In genomic region chr16:86321491-86321890, GRCh38 we compare ENCODE assay signal across 31 cellular contexts.
"Had no signal": no experiment of that assay in that cellular context is flagged by ENCODE, and none has a peak within 500 bp of the region (broad histone marks: within the 10 kb centered on the region; RNA-seq: fewer than 3 reads in every experiment).

No MANE protein-coding gene starts in this region.

- H3K27ac Mint-ChIP-seq: activated B cell treated with CpG ODN at 0.5 μM for 24 hours; activated CD8-positive, alpha-beta T cell treated with anti-CD3 and anti-CD28 coated beads for 36 hours; activated naive CD4-positive, alpha-beta T cell treated with anti-CD3 and anti-CD28 coated beads, Interleukin-2, amount 10 ng/mL, durations not matched to agents 7 days and 5 days; activated naive CD4-positive, alpha-beta T cell treated with anti-CD3 and anti-CD28 coated beads, Interleukin-2, amount 50 U/mL, for 72 hours; activated naive CD8-positive, alpha-beta T cell treated with anti-CD3 and anti-CD28 coated beads, Interleukin-2, amount 10 ng/mL, durations not matched to agents 7 days and 5 days; activated T-helper 17 cell treated with anti-CD3 and anti-CD28 coated beads, Interleukin-2, amount 50 U/mL, for 72 hours; brain; T-helper 17 cell; T-helper 2 cell treated with Interferon-gamma antibody and Interleukin-4, amounts not matched to agents 5 μg/mL and 100 μg/mL, for 36 hours had no signal

- H3K36me3 ChIP-seq: ascending aorta, breast epithelium, cardiac muscle cell, colonic mucosa, esophagus squamous epithelium, gastroesophageal sphincter, WERI-Rb-1 had no signal

- H3K9me3 Mint-ChIP-seq: activated naive CD4-positive, alpha-beta T cell treated with anti-CD3 and anti-CD28 coated beads, Interleukin-2, amount 10 ng/mL, durations not matched to agents 7 days and 5 days; activated T-cell treated with anti-CD3 and anti-CD28 coated beads, Interleukin-2, amount 50 U/mL, for 4 hours; T-helper 2 cell treated with Interferon-gamma antibody and Interleukin-4, amounts not matched to agents 5 μg/mL and 100 μg/mL, for 36 hours had no signal

- H3K27ac ChIP-seq: ascending aorta, breast epithelium, cardiac muscle cell, colonic mucosa, epithelial cell of prostate, esophagus squamous epithelium, gastroesophageal sphincter, WERI-Rb-1 had no signal

- H3K27me3 ChIP-seq: ascending aorta, cardiac muscle cell, colonic mucosa, gastroesophageal sphincter had no signal

- H3K4me3 Mint-ChIP-seq: activated B cell treated with CpG ODN at 0.5 μM for 24 hours; activated CD8-positive, alpha-beta T cell treated with anti-CD3 and anti-CD28 coated beads for 36 hours; activated naive CD4-positive, alpha-beta T cell treated with anti-CD3 and anti-CD28 coated beads, Interleukin-2, amount 10 ng/mL, durations not matched to agents 7 days and 5 days; activated naive CD8-positive, alpha-beta T cell treated with anti-CD3 and anti-CD28 coated beads, Interleukin-2, amount 10 ng/mL, durations not matched to agents 7 days and 5 days; activated T-cell treated with anti-CD3 and anti-CD28 coated beads, Interleukin-2, amount 50 U/mL, for 4 hours; activated T-helper 17 cell treated with anti-CD3 and anti-CD28 coated beads, Interleukin-2, amount 50 U/mL, for 72 hours; brain; T-helper 17 cell; T-helper 2 cell treated with Interferon-gamma antibody and Interleukin-4, amounts not matched to agents 5 μg/mL and 100 μg/mL, for 36 hours had no signal

- H3K27me3 Mint-ChIP-seq: T-helper 17 cell had no signal

- H3K4me1 ChIP-seq: ascending aorta, breast epithelium, colonic mucosa, esophagus squamous epithelium had no signal

- DNase-seq: activated B cell treated with CpG ODN at 0.5 μM for 24 hours; activated CD4-positive, alpha-beta T cell treated with anti-CD3 and anti-CD28 coated beads for 48 hours; activated CD4-positive, alpha-beta T cell treated with anti-CD3 and anti-CD28 coated beads, Interleukin-2, amount 50 U/mL, for 1 hour; activated CD4-positive, alpha-beta T cell treated with anti-CD3 and anti-CD28 coated beads, Interleukin-2, amount 50 U/mL, for 48 hours; activated CD8-positive, alpha-beta memory T cell treated with anti-CD3 and anti-CD28 coated beads for 24 hours; activated CD8-positive, alpha-beta T cell treated with anti-CD3 and anti-CD28 coated beads for 36 hours; activated gamma-delta T cell; activated naive CD4-positive, alpha-beta T cell; activated naive CD4-positive, alpha-beta T cell treated with anti-CD3 and anti-CD28 coated beads, Interleukin-2, amount 10 ng/mL, durations not matched to agents 7 days and 5 days; activated naive CD8-positive, alpha-beta T cell treated with anti-CD3 and anti-CD28 coated beads, Interleukin-2, amount 10 ng/mL, durations not matched to agents 7 days and 5 days; activated T-cell treated with anti-CD3 and anti-CD28 coated beads, Interleukin-2, amount 50 U/mL, for 4 hours; central memory CD4-positive, alpha-beta T cell; cerebellar nuclear complex; colonic mucosa; effector CD8-positive, alpha-beta T cell; esophagus squamous epithelium; foreskin melanocyte; T-helper 1 cell; T-helper 17 cell; T1000; WERI-Rb-1 had no signal

- H3K4me1 Mint-ChIP-seq: activated B cell treated with CpG ODN at 0.5 μM for 24 hours; activated naive CD4-positive, alpha-beta T cell treated with anti-CD3 and anti-CD28 coated beads, Interleukin-2, amount 10 ng/mL, durations not matched to agents 7 days and 5 days; activated naive CD8-positive, alpha-beta T cell treated with anti-CD3 and anti-CD28 coated beads, Interleukin-2, amount 10 ng/mL, durations not matched to agents 7 days and 5 days; activated T-helper 17 cell treated with anti-CD3 and anti-CD28 coated beads, Interleukin-2, amount 50 U/mL, for 72 hours; brain; T-helper 17 cell had no signal

- H3K9me3 ChIP-seq: ascending aorta, colonic mucosa, esophagus squamous epithelium had no signal

- H3K36me3 Mint-ChIP-seq: activated naive CD4-positive, alpha-beta T cell treated with anti-CD3 and anti-CD28 coated beads, Interleukin-2, amount 10 ng/mL, durations not matched to agents 7 days and 5 days; activated naive CD4-positive, alpha-beta T cell treated with anti-CD3 and anti-CD28 coated beads, Interleukin-2, amount 50 U/mL, for 72 hours; activated naive CD8-positive, alpha-beta T cell treated with anti-CD3 and anti-CD28 coated beads, Interleukin-2, amount 10 ng/mL, durations not matched to agents 7 days and 5 days; brain had no signal

- ATAC-seq: activated CD4-positive, CD25-positive, alpha-beta regulatory T cell treated with anti-CD3 and anti-CD28 coated beads, Interleukin-2, amount 50 U/mL, for 24 hours; activated CD8-positive, alpha-beta T cell treated with anti-CD3 and anti-CD28 coated beads for 36 hours; activated naive CD4-positive, alpha-beta T cell treated with anti-CD3 and anti-CD28 coated beads, Interleukin-2, amount 50 U/mL, for 72 hours; activated T-cell treated with anti-CD3 and anti-CD28 coated beads, Interleukin-2, amount 50 U/mL, for 4 hours; activated T-helper 17 cell treated with anti-CD3 and anti-CD28 coated beads, Interleukin-2, amount 50 U/mL, for 72 hours; gastroesophageal sphincter; T-helper 17 cell had no signal

- H3K4me3 ChIP-seq: ascending aorta, breast epithelium, cardiac muscle cell, colonic mucosa, esophagus squamous epithelium, gastroesophageal sphincter had no signal
